ENCODE assay signal across 20 cellular contexts in genomic region chr22:26953380-26953807, GRCh38.
DNase-seq lines count a peak whose midpoint lies in the region; ATAC-seq and TF ChIP-seq lines count a peak whose summit lies in the region.
"Had no signal": no experiment of that assay in that cellular context is flagged by ENCODE, and none has a peak within 500 bp of the region (broad histone marks: within the 10 kb centered on the region; RNA-seq: fewer than 3 reads in every experiment).

No MANE protein-coding gene starts in this region.

- peaks cover 60% of the 10 kb centered on the region for H3K4me1 ChIP-seq in GM23338 (ENCODE audit: insufficient read depth)
- peaks cover 25% of the 10 kb centered on the region for H3K4me1 ChIP-seq in HUES64 (ENCODE audit: insufficient read depth, low read length)
- peaks cover 9 to 13% of the 10 kb centered on the region in 2 donors for H3K4me1 ChIP-seq in neuronal stem cell (ENCODE audit: control insufficient read depth in 2 of 2, insufficient read depth in 1 of 2, low read depth in 1 of 2, low read length in 2 of 2)
- H3K4me1 ChIP-seq in hepatocyte (ENCODE audit: insufficient read depth) = no peaks in the 10 kb centered on the region
- H3K4me1 ChIP-seq in adrenal gland (replicated peaks in 1 of 2) = no peaks in the 10 kb centered on the region

- H3K27me3 ChIP-seq in GM23338 (ENCODE audit: insufficient read depth) = peaks cover 20% of the 10 kb centered on the region
- H3K27me3 ChIP-seq in HUES64 (ENCODE audit: insufficient read depth, low read length) = peaks cover 36% of the 10 kb centered on the region
- peaks cover 0 to 62% (median 18%) of the 10 kb centered on the region in 3 experiments for H3K27me3 ChIP-seq in neuronal stem cell (ENCODE audit: control insufficient read depth in 3 of 3, insufficient read depth in 3 of 3, low read depth in 1 of 3, low read length in 3 of 3)
- peaks cover 72% of the 10 kb centered on the region for H3K27me3 ChIP-seq in hepatocyte
- H3K27me3 ChIP-seq in adrenal gland = peaks cover 3% of the 10 kb centered on the region

- H2AFZ ChIP-seq in GM23338 (no peak overlapping the region), neuronal stem cell (ENCODE audit: low read length) (no peak overlapping the region), hepatocyte (no peak overlapping the region)

- H3K9me3 Mint-ChIP-seq in GM23338 = no peaks in the 10 kb centered on the region
- H3K9me3 Mint-ChIP-seq: CD4-positive, CD25-positive, alpha-beta regulatory T cell had no signal

- intact Hi-C loops in adrenal gland (cut with DNase I) = no loop called here

- no peak overlapping the region for H4K8ac ChIP-seq in neuronal stem cell (ENCODE audit: low read depth, low read length)

- 22% methylated on average over 7 of the region's 7 CpGs for WGBS in HUES64
- WGBS in neuronal stem cell (ENCODE audit: extremely low coverage in 2 of 2, insufficient read length in 2 of 2, insufficient replicate concordance in 1 of 2), 2 donors = no CpG with 5 or more reads among the region's 7 CpGs
- 13% methylated on average over 7 of the region's 7 CpGs for WGBS in hepatocyte (ENCODE audit: low lambda C conversion rate, missing lambda C conversion rate)
- 45 to 57% (median 53%) methylated on average over 7 of the region's 7 CpGs for WGBS in adrenal gland, 4 donors

- H2BK120ac ChIP-seq in neuronal stem cell (ENCODE audit: low read depth, low read length) = no peak overlapping the region

- no peak overlapping the region for H3K14ac ChIP-seq in neuronal stem cell (ENCODE audit: low read length)

- peaks cover 24% of the 10 kb centered on the region for H3K27me3 Mint-ChIP-seq in GM23338 (ENCODE audit: insufficient read depth, low read depth, poor library complexity)

- no peak overlapping the region for H2BK5ac ChIP-seq in neuronal stem cell (ENCODE audit: low read length)

- no peaks in the 10 kb centered on the region for H4K20me1 ChIP-seq in GM23338 (replicated peaks; ENCODE audit: insufficient read depth)
- no peaks in the 10 kb centered on the region for H4K20me1 ChIP-seq in hepatocyte (ENCODE audit: insufficient read depth, poor library complexity, severe bottlenecking)

- DNase-seq in GM23338 (ENCODE audit: low spot score) (peak; percentile 68), iPS DF 4.7 (ENCODE audit: extremely low read depth, low spot score) (peak; percentile 28), neuronal stem cell (ENCODE audit: low spot score) (no peak), hepatocyte (ENCODE audit: low spot score) (no peak), adrenal gland (no peak), dermis blood vessel endothelial cell (no peak)
- DNase-seq: CD4-positive, CD25-positive, alpha-beta regulatory T cell; DMS 273 treated with DMSO at 0.1 percent for 48 hours; DND-41; GOT3; Kasumi-1; NCI-H1048; NCI-H1930; NCI-H226; NCI-H510A treated with DMSO at 0.1 percent for 48 hours; SHP77 treated with DMSO at 0.1 percent for 48 hours had no signal

- H3K4me3 ChIP-seq in GM23338 (peak overlapping the region; percentile 50), HUES64 (ENCODE audit: low read length) (peak overlapping the region; percentile 11; the same call in 1 of the 2 replicates), neuronal stem cell (ENCODE audit: low read length in 2 of 2) (no peak overlapping the region), hepatocyte (no peak overlapping the region), adrenal gland (no peak overlapping the region)
- H3K4me3 ChIP-seq: SK-N-MC had no signal

- H2BK15ac ChIP-seq in neuronal stem cell (ENCODE audit: low read length) = no peak overlapping the region

- H3K9me3 ChIP-seq in HUES64 (ENCODE audit: insufficient read depth, low read depth, low read length) (no peaks in the 10 kb centered on the region), neuronal stem cell (replicated peaks in 1 of 2; ENCODE audit: control insufficient read depth in 2 of 2, insufficient read depth in 1 of 2, low read depth in 1 of 2, low read length in 2 of 2) (no peaks in the 10 kb centered on the region), hepatocyte (ENCODE audit: low read depth) (no peaks in the 10 kb centered on the region), adrenal gland (replicated peaks in 1 of 3) (no peaks in the 10 kb centered on the region)

- H3K4ac ChIP-seq in neuronal stem cell (ENCODE audit: low read length) = no peak overlapping the region

- H3K4me3 Mint-ChIP-seq in GM23338 = peak overlapping the region; percentile 57
- H3K4me3 Mint-ChIP-seq: CD4-positive, CD25-positive, alpha-beta regulatory T cell had no signal

- H3K9me2 ChIP-seq in GM23338 (ENCODE audit: insufficient read depth) (no peaks in the 10 kb centered on the region), hepatocyte (replicated peaks; ENCODE audit: insufficient read depth) (no peaks in the 10 kb centered on the region)

- H2AK5ac ChIP-seq in neuronal stem cell (ENCODE audit: low read depth, low read length) = no peak overlapping the region

- no peak for TF ChIP-seq CTCF in GM23338 (conservative IDR thresholded peaks at IDR 0.05; ENCODE audit: low read depth in 2 of 2)
- TF ChIP-seq CTCF in hepatocyte (IDR thresholded peaks at IDR 0.05; ENCODE audit: poor library complexity) = no peak
- TF ChIP-seq CTCF in adrenal gland (IDR thresholded peaks at IDR 0.05) = no peak

- H3K9ac ChIP-seq in HUES64 (ENCODE audit: low read depth, low read length) (no peak overlapping the region), neuronal stem cell (ENCODE audit: low read depth, low read length, poor library complexity) (no peak overlapping the region)

- no peak overlapping the region for H2BK12ac ChIP-seq in neuronal stem cell (ENCODE audit: low read length)

- ATAC-seq in GM23338 (peak; percentile 80), GM18517 (IDR thresholded peaks at IDR 0.05; ENCODE audit: unreplicated experiment) (no peak)

- H3K36me3 ChIP-seq in GM23338 (ENCODE audit: insufficient read depth) (no peaks in the 10 kb centered on the region), HUES64 (ENCODE audit: insufficient read depth, low read length) (no peaks in the 10 kb centered on the region), neuronal stem cell (replicated peaks in 1 of 2; ENCODE audit: control insufficient read depth in 2 of 2, insufficient read depth in 2 of 2, low read length in 2 of 2) (no peaks in the 10 kb centered on the region), hepatocyte (replicated peaks; ENCODE audit: insufficient read depth, low read depth) (no peaks in the 10 kb centered on the region), adrenal gland (replicated peaks in 1 of 2) (no peaks in the 10 kb centered on the region)

- H3K36me3 Mint-ChIP-seq in GM23338 (ENCODE audit: low read depth) = no peaks in the 10 kb centered on the region
- H3K36me3 Mint-ChIP-seq: CD4-positive, CD25-positive, alpha-beta regulatory T cell had no signal

- no peaks in the 10 kb centered on the region for H3K79me1 ChIP-seq in neuronal stem cell (ENCODE audit: low read depth, low read length)

- H3K4me2 ChIP-seq in GM23338 = peak overlapping the region; percentile 80
- H3K4me2 ChIP-seq in neuronal stem cell (ENCODE audit: insufficient read depth, low read length, poor library complexity, severe bottlenecking) = no peak overlapping the region
- no peak overlapping the region for H3K4me2 ChIP-seq in hepatocyte

- no peaks in the 10 kb centered on the region for H3K79me2 ChIP-seq in GM23338 (replicated peaks; ENCODE audit: insufficient read depth)
- H3K79me2 ChIP-seq in hepatocyte = no peaks in the 10 kb centered on the region

- no peak overlapping the region for H4K91ac ChIP-seq in neuronal stem cell (ENCODE audit: low read depth, low read length, poor library complexity)

- H3F3A ChIP-seq in GM23338 (replicated peaks; ENCODE audit: low read depth) = peaks cover 16% of the 10 kb centered on the region

- no peak overlapping the region for H3K23ac ChIP-seq in neuronal stem cell (ENCODE audit: low read depth, low read length, poor library complexity)

- no peak overlapping the region for H3K27ac ChIP-seq in GM23338 (ENCODE audit: low read depth)
- no peak overlapping the region for H3K27ac ChIP-seq in HUES64 (ENCODE audit: low read depth, low read length)
- peak overlapping the region; percentile 6 for H3K27ac ChIP-seq in neuronal stem cell (replicated peaks; ENCODE audit: low read length)
- H3K27ac ChIP-seq in hepatocyte = no peak overlapping the region
- H3K27ac ChIP-seq in adrenal gland = no peak overlapping the region
- H3K27ac ChIP-seq: RWPE1, SK-N-MC had no signal

- TF ChIP-seq POLR2A in adrenal gland (IDR thresholded peaks at IDR 0.05) = no peak

- H3K18ac ChIP-seq in neuronal stem cell (ENCODE audit: low read length) = no peak overlapping the region

- peaks cover 64% of the 10 kb centered on the region for H3K4me1 Mint-ChIP-seq in GM23338
- H3K4me1 Mint-ChIP-seq: CD4-positive, CD25-positive, alpha-beta regulatory T cell had no signal

- H3K27ac Mint-ChIP-seq in GM23338 = peak overlapping the region; percentile 41
- H3K27ac Mint-ChIP-seq: CD4-positive, CD25-positive, alpha-beta regulatory T cell had no signal

TF ChIP-seq in GM23338, 12 proteins besides CTCF, POLR2A, EP300 and RAD21 (continues in another document):
- TF ChIP-seq ETS1 (IDR thresholded peaks at IDR 0.05) (no peak), STAT1 (IDR thresholded peaks at IDR 0.05; ENCODE audit: unreplicated experiment) (no peak)

Comparison
In these comparisons a context has a peak if more than half of its experiments do, and no peak if none do; other contexts are left out.
1. DNase-seq: peak in GM23338 (single experiment) and iPS DF 4.7 (single experiment); none in neuronal stem cell (single experiment), hepatocyte (single experiment), adrenal gland (0 of 7) and dermis blood vessel endothelial cell (single experiment).
2. H3K4me3 ChIP-seq: peak in GM23338 (single experiment) and HUES64 (single experiment); none in neuronal stem cell (0 of 2), hepatocyte (single experiment) and adrenal gland (0 of 4).